17 cellular contexts compared by ENCODE assay signal in the genomic region with DNA sequence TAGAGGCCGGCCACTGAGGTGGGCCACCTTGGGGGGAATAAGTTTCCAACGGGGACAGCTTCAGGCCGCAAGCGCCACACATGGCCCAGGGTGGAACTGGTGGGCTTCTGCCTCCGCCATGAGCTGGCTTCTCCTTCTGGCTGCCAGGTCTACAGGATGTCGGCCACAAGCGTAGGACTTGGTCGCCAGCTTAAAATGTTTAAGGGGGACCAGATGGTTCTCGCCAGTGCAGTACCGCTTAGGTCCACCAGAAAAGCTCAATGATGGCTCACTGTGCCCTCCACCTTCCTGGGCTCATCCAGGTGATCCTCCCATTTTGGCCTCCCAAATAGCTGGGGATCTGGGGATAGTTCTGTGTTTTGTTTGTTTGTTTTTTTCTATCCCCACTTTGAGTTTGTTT.
"Had no signal": no experiment of that assay in that cellular context is flagged by ENCODE, and none has a peak within 500 bp of the region (broad histone marks: within the 10 kb centered on the region; RNA-seq: fewer than 3 reads in every experiment).

No MANE protein-coding gene starts in this region.

- H3K9me3 ChIP-seq: ascending aorta, left ventricle myocardium inferior, testis, upper lobe of right lung had no signal

- H3K27me3 Mint-ChIP-seq: activated CD4-positive, alpha-beta T cell treated with anti-CD3 and anti-CD28 coated beads, Interleukin-2, amount 10 ng/mL, durations not matched to agents 7 days and 5 days; progenitor cell of endocrine pancreas; stimulated activated naive CD8-positive, alpha-beta T cell treated with anti-CD3 and anti-CD28 coated beads, Interleukin-15, amount 100 ng/mL, for 72 hours had no signal

- DNase-seq: activated CD4-positive, alpha-beta T cell treated with anti-CD3 and anti-CD28 coated beads, Interleukin-2, amount 10 ng/mL, durations not matched to agents 7 days and 5 days; activated naive CD4-positive, alpha-beta T cell treated with anti-CD3 and anti-CD28 coated beads for 36 hours; hippocampal formation; left ventricle myocardium inferior; occipital lobe; right cardiac atrium; stimulated activated CD4-positive, alpha-beta T cell treated with anti-CD3 and anti-CD28 coated beads, Interleukin-1b, Interleukin-23, amount 100 ng/mL, for 48 hours; stimulated activated naive CD8-positive, alpha-beta T cell treated with anti-CD3 and anti-CD28 coated beads, Interleukin-15, amount 100 ng/mL, for 72 hours; T-helper 2 cell; testis; upper lobe of right lung had no signal

- H3K4me3 ChIP-seq: ascending aorta, left ventricle myocardium inferior, testis, upper lobe of right lung had no signal

- H3K27me3 ChIP-seq: ascending aorta, testis, upper lobe of right lung had no signal

- H3K9me3 Mint-ChIP-seq: activated naive CD4-positive, alpha-beta T cell treated with anti-CD3 and anti-CD28 coated beads for 36 hours; activated T-helper 2 cell treated with anti-CD3 and anti-CD28 coated beads, Interferon-gamma antibody, Interleukin-2, Interleukin-4, amounts not matched to agents 10 μg/mL and 5 μg/mL and 100 μg/mL, durations not matched to agents 14 hours and 24 hours and 36 hours; nephron; stimulated activated naive CD8-positive, alpha-beta T cell treated with anti-CD3 and anti-CD28 coated beads, Interleukin-15, amount 100 ng/mL, for 72 hours had no signal

- ATAC-seq: esophagus mucosa; right cardiac atrium; stimulated activated naive CD8-positive, alpha-beta T cell treated with anti-CD3 and anti-CD28 coated beads, Interleukin-15, amount 100 ng/mL, for 72 hours had no signal

- H3K4me1 Mint-ChIP-seq: activated CD4-positive, alpha-beta T cell treated with anti-CD3 and anti-CD28 coated beads, Interleukin-2, amount 10 ng/mL, durations not matched to agents 7 days and 5 days; stimulated activated naive CD8-positive, alpha-beta T cell treated with anti-CD3 and anti-CD28 coated beads, Interleukin-15, amount 100 ng/mL, for 72 hours had no signal

- H3K27ac Mint-ChIP-seq: activated naive CD4-positive, alpha-beta T cell treated with anti-CD3 and anti-CD28 coated beads for 36 hours; activated T-helper 2 cell treated with anti-CD3 and anti-CD28 coated beads, Interferon-gamma antibody, Interleukin-2, Interleukin-4, amounts not matched to agents 10 μg/mL and 5 μg/mL and 100 μg/mL, durations not matched to agents 14 hours and 24 hours and 36 hours; nephron; stimulated activated naive CD8-positive, alpha-beta T cell treated with anti-CD3 and anti-CD28 coated beads, Interleukin-15, amount 100 ng/mL, for 72 hours had no signal

- H3K4me3 Mint-ChIP-seq: activated CD4-positive, alpha-beta T cell treated with anti-CD3 and anti-CD28 coated beads, Interleukin-2, amount 10 ng/mL, durations not matched to agents 7 days and 5 days; activated naive CD4-positive, alpha-beta T cell treated with anti-CD3 and anti-CD28 coated beads for 36 hours; nephron; stimulated activated naive CD8-positive, alpha-beta T cell treated with anti-CD3 and anti-CD28 coated beads, Interleukin-15, amount 100 ng/mL, for 72 hours had no signal

- FAIRE-seq: bronchial epithelial cell had no signal

- H3K4me1 ChIP-seq: ascending aorta, testis, upper lobe of right lung had no signal

- H3K27ac ChIP-seq: ascending aorta, left ventricle myocardium inferior, testis, upper lobe of right lung had no signal
